ENCODE assay signal across 35 cellular contexts in the genomic region with DNA sequence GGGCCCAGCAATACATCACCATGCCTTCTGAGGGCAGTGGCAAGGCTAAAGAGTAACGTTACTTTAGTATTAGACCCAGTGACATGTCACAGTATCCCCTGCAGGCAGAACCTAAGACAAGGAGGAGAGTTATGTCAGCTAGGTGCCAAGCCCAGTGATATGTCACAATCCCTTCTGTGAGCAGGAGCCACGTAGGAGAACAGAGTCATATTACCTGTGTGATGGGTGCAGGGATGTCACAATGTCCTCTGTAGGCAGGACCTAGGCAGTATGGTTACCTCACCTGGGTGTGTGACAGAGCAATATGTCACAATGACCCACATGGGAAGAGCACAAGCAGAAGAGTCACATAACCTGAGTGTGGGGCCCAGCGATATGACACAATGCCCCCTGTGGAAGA.
"Had no signal": no experiment of that assay in that cellular context is flagged by ENCODE, and none has a peak within 500 bp of the region (broad histone marks: within the 10 kb centered on the region; RNA-seq: fewer than 3 reads in every experiment).

No MANE protein-coding gene starts in this region.

- H3K27me3 ChIP-seq: adrenal gland, body of pancreas, brain microvascular endothelial cell, breast epithelium had no signal

- H3K9me3 ChIP-seq: adrenal gland had no signal

- H3K4me1 Mint-ChIP-seq: activated B cell treated with CpG ODN at 0.5 μM for 24 hours; activated CD4-positive, alpha-beta T cell treated with anti-CD3 and anti-CD28 coated beads, Interleukin-2, amount 10 ng/mL, durations not matched to agents 24 days and 14 days; activated naive CD8-positive, alpha-beta T cell treated with anti-CD3 and anti-CD28 coated beads, Interleukin-2, amount 10 ng/mL, durations not matched to agents 7 days and 5 days; activated T-helper 17 cell treated with anti-CD3 and anti-CD28 coated beads, Interleukin-2, amount 50 U/mL, for 72 hours had no signal

- ATAC-seq: activated CD8-positive, alpha-beta T cell treated with anti-CD3 and anti-CD28 coated beads for 36 hours; activated naive CD4-positive, alpha-beta T cell treated with anti-CD3 and anti-CD28 coated beads, Interleukin-2, amount 50 U/mL, for 72 hours; activated T-cell treated with anti-CD3 and anti-CD28 coated beads, Interleukin-2, amount 50 U/mL, for 4 hours; activated T-cell treated with anti-CD3 and anti-CD28 coated beads, Interleukin-2, amount 50 U/mL, for 72 hours; activated T-helper 17 cell treated with anti-CD3 and anti-CD28 coated beads, Interleukin-2, amount 50 U/mL, for 72 hours; body of pancreas had no signal

- H3K27ac Mint-ChIP-seq: activated B cell treated with CpG ODN at 0.5 μM for 24 hours; activated CD4-positive, alpha-beta memory T cell treated with anti-CD3 and anti-CD28 coated beads for 36 hours; activated CD4-positive, alpha-beta T cell treated with anti-CD3 and anti-CD28 coated beads, Interleukin-2, amount 10 ng/mL, durations not matched to agents 24 days and 14 days; activated CD8-positive, alpha-beta T cell treated with anti-CD3 and anti-CD28 coated beads for 36 hours; activated naive CD4-positive, alpha-beta T cell treated with anti-CD3 and anti-CD28 coated beads for 36 hours; activated naive CD4-positive, alpha-beta T cell treated with anti-CD3 and anti-CD28 coated beads, Interleukin-2, amount 50 U/mL, for 72 hours; activated naive CD8-positive, alpha-beta T cell treated with anti-CD3 and anti-CD28 coated beads, Interleukin-2, amount 10 ng/mL, durations not matched to agents 7 days and 5 days; activated T-cell treated with anti-CD3 and anti-CD28 coated beads, Interleukin-2, amount 50 U/mL, for 72 hours; activated T-helper 1 cell treated with anti-CD3 and anti-CD28 coated beads, Interleukin-12 subunit alpha, Interleukin-12 subunit beta, Interleukin-2, Interleukin-4 antibody, amounts not matched to agents 30 ng/mL and 10 ng/mL and 1 ng/mL, durations not matched to agents 14 hours and 24 hours and 36 hours; activated T-helper 17 cell treated with anti-CD3 and anti-CD28 coated beads, Interleukin-2, amount 50 U/mL, for 72 hours; T-helper 1 cell treated with Interleukin-12 subunit alpha and Interleukin-12 subunit beta and Interleukin-4 antibody, amounts not matched to agents 30 μg/mL and 1 μg/mL, for 36 hours; T-helper 2 cell treated with Interferon-gamma antibody and Interleukin-4, amounts not matched to agents 5 μg/mL and 100 μg/mL, for 36 hours had no signal

- H3K27ac ChIP-seq: adrenal gland, body of pancreas, brain microvascular endothelial cell, breast epithelium, VCaP had no signal

- H3K27me3 Mint-ChIP-seq: activated B cell treated with CpG ODN at 0.5 μM for 24 hours; activated CD4-positive, alpha-beta memory T cell treated with anti-CD3 and anti-CD28 coated beads for 36 hours; activated CD4-positive, alpha-beta T cell treated with anti-CD3 and anti-CD28 coated beads, Interleukin-2, amount 10 ng/mL, durations not matched to agents 24 days and 14 days; activated CD8-positive, alpha-beta T cell treated with anti-CD3 and anti-CD28 coated beads for 36 hours; activated naive CD8-positive, alpha-beta T cell treated with anti-CD3 and anti-CD28 coated beads, Interleukin-2, amount 10 ng/mL, durations not matched to agents 7 days and 5 days; activated T-helper 17 cell treated with anti-CD3 and anti-CD28 coated beads, Interleukin-2, amount 50 U/mL, for 72 hours had no signal

- H3K36me3 ChIP-seq: adrenal gland, brain microvascular endothelial cell, breast epithelium had no signal

- H3K4me3 ChIP-seq: adrenal gland, body of pancreas, breast epithelium had no signal

- DNase-seq: activated B cell treated with CpG ODN at 0.5 μM for 24 hours; activated CD4-positive, alpha-beta memory T cell treated with anti-CD3 and anti-CD28 coated beads for 36 hours; activated CD4-positive, alpha-beta T cell treated with anti-CD3 and anti-CD28 coated beads for 4 hours; activated CD4-positive, alpha-beta T cell treated with anti-CD3 and anti-CD28 coated beads, Interleukin-2, amount 10 ng/mL, durations not matched to agents 24 days and 14 days; activated CD4-positive, alpha-beta T cell treated with anti-CD3 and anti-CD28 coated beads, Interleukin-2, amount 50 U/mL, for 1 hour; activated CD4-positive, alpha-beta T cell treated with anti-CD3 and anti-CD28 coated beads, Interleukin-2, amount 50 U/mL, for 4 hours; activated CD4-positive, CD25-positive, alpha-beta regulatory T cell treated with anti-CD3 and anti-CD28 coated beads, Interleukin-2, amount 50 U/mL, for 72 hours; activated CD8-positive, alpha-beta memory T cell treated with anti-CD3 and anti-CD28 coated beads, Interleukin-2, amount 50 U/mL, for 4 hours; activated CD8-positive, alpha-beta T cell treated with anti-CD3 and anti-CD28 coated beads for 36 hours; activated effector memory CD4-positive, alpha-beta T cell treated with anti-CD3 and anti-CD28 coated beads, Interleukin-2, amount 50 U/mL, for 16 hours; activated gamma-delta T cell treated with Interleukin-2 at 50 U/mL for 16 hours; activated naive CD4-positive, alpha-beta T cell; activated naive CD4-positive, alpha-beta T cell treated with anti-CD3 and anti-CD28 coated beads for 36 hours; activated naive CD4-positive, alpha-beta T cell treated with anti-CD3 and anti-CD28 coated beads, Interleukin-2, amount 50 U/mL, for 16 hours; activated naive CD8-positive, alpha-beta T cell treated with anti-CD3 and anti-CD28 coated beads, Interleukin-2, amount 10 ng/mL, durations not matched to agents 7 days and 5 days; activated T-cell treated with anti-CD3 and anti-CD28 coated beads for 4 hours; activated T-cell treated with anti-CD3 and anti-CD28 coated beads, Interleukin-2, amount 50 U/mL, for 1 hour; activated T-cell treated with anti-CD3 and anti-CD28 coated beads, Interleukin-2, amount 50 U/mL, for 4 hours; activated T-cell treated with anti-CD3 and anti-CD28 coated beads, Interleukin-2, amount 50 U/mL, for 72 hours; adrenal gland; amniotic stem cell; aorta; body of pancreas; brain microvascular endothelial cell; central memory CD4-positive, alpha-beta T cell; T-helper 1 cell; T-helper 2 cell; T-helper 9 cell had no signal

- H3K4me3 Mint-ChIP-seq: activated B cell treated with CpG ODN at 0.5 μM for 24 hours; activated CD4-positive, alpha-beta memory T cell treated with anti-CD3 and anti-CD28 coated beads for 36 hours; activated CD4-positive, alpha-beta T cell treated with anti-CD3 and anti-CD28 coated beads, Interleukin-2, amount 10 ng/mL, durations not matched to agents 24 days and 14 days; activated CD8-positive, alpha-beta T cell treated with anti-CD3 and anti-CD28 coated beads for 36 hours; activated naive CD4-positive, alpha-beta T cell treated with anti-CD3 and anti-CD28 coated beads for 36 hours; activated naive CD8-positive, alpha-beta T cell treated with anti-CD3 and anti-CD28 coated beads, Interleukin-2, amount 10 ng/mL, durations not matched to agents 7 days and 5 days; activated T-cell treated with anti-CD3 and anti-CD28 coated beads, Interleukin-2, amount 50 U/mL, for 4 hours; activated T-cell treated with anti-CD3 and anti-CD28 coated beads, Interleukin-2, amount 50 U/mL, for 72 hours; activated T-helper 1 cell treated with anti-CD3 and anti-CD28 coated beads, Interleukin-12 subunit alpha, Interleukin-12 subunit beta, Interleukin-2, Interleukin-4 antibody, amounts not matched to agents 30 ng/mL and 10 ng/mL and 1 ng/mL, durations not matched to agents 14 hours and 24 hours and 36 hours; activated T-helper 17 cell treated with anti-CD3 and anti-CD28 coated beads, Interleukin-2, amount 50 U/mL, for 72 hours; T-helper 1 cell treated with Interleukin-12 subunit alpha and Interleukin-12 subunit beta and Interleukin-4 antibody, amounts not matched to agents 30 μg/mL and 1 μg/mL, for 36 hours; T-helper 2 cell treated with Interferon-gamma antibody and Interleukin-4, amounts not matched to agents 5 μg/mL and 100 μg/mL, for 36 hours had no signal

- H3K4me1 ChIP-seq: adrenal gland, body of pancreas, breast epithelium had no signal

- H3K36me3 Mint-ChIP-seq: activated naive CD8-positive, alpha-beta T cell treated with anti-CD3 and anti-CD28 coated beads, Interleukin-2, amount 10 ng/mL, durations not matched to agents 7 days and 5 days had no signal
